ENCODE assay signal across 29 cellular contexts in genomic region chrX:132258509-132258908, GRCh38.
"Had no signal": no experiment of that assay in that cellular context is flagged by ENCODE, and none has a peak within 500 bp of the region (broad histone marks: within the 10 kb centered on the region; RNA-seq: fewer than 3 reads in every experiment).

No MANE protein-coding gene starts in this region.

- H3K9me3 Mint-ChIP-seq: natural killer cell; neural progenitor cell; stimulated activated memory B cell treated with anti-CD40 and anti-IgM and Interleukin-4, amounts not matched to agents 10 μg/mL and 1 μg/mL and 100 μg/mL, for 72 hours had no signal

- H3K4me3 ChIP-seq: left ventricle myocardium inferior, lung, neural progenitor cell, right atrium auricular region, right lobe of liver, smooth muscle cell, tibial nerve, uterus had no signal

- H3K4me1 ChIP-seq: left ventricle myocardium inferior, neural progenitor cell, right atrium auricular region, right lobe of liver, tibial nerve, uterus had no signal

- H3K36me3 ChIP-seq: left ventricle myocardium inferior, neural progenitor cell, neutrophil, right atrium auricular region, right lobe of liver, tibial nerve, uterus had no signal

- H3K27me3 ChIP-seq: neural progenitor cell, neutrophil, right atrium auricular region, right lobe of liver, tibial nerve, uterus had no signal

- H3K9ac ChIP-seq: neural progenitor cell had no signal

- H3K9me3 ChIP-seq: left ventricle myocardium inferior, neutrophil, right atrium auricular region, right lobe of liver, tibial nerve, uterus had no signal

- H3K27me3 Mint-ChIP-seq: naive B cell; progenitor cell of endocrine pancreas; stimulated activated memory B cell treated with anti-CD40 and anti-IgM and Interleukin-4, amounts not matched to agents 10 μg/mL and 1 μg/mL and 100 μg/mL, for 72 hours; stimulated activated naive CD8-positive, alpha-beta T cell treated with anti-CD3 and anti-CD28 coated beads, Interleukin-15, amount 100 ng/mL, for 72 hours; type B pancreatic cell had no signal

- H3K27ac ChIP-seq: left ventricle myocardium inferior, neural progenitor cell, neutrophil, right atrium auricular region, right lobe of liver, tibial nerve, uterus had no signal

- H3K27ac Mint-ChIP-seq: immature natural killer cell; mesothelial cell of epicardium; natural killer cell; nephron progenitor cell; neural progenitor cell; progenitor cell of endocrine pancreas; stimulated activated memory B cell treated with anti-CD40 and anti-IgM and Interleukin-4, amounts not matched to agents 10 μg/mL and 1 μg/mL and 100 μg/mL, for 72 hours; stimulated activated naive CD8-positive, alpha-beta T cell treated with anti-CD3 and anti-CD28 coated beads, Interleukin-15, amount 100 ng/mL, for 72 hours; type B pancreatic cell had no signal

- H3K4me3 Mint-ChIP-seq: immature natural killer cell; mesothelial cell of epicardium; naive B cell; natural killer cell; nephron progenitor cell; neural progenitor cell; stimulated activated memory B cell treated with anti-CD40 and anti-IgM and Interleukin-4, amounts not matched to agents 10 μg/mL and 1 μg/mL and 100 μg/mL, for 72 hours; stimulated activated naive CD8-positive, alpha-beta T cell treated with anti-CD3 and anti-CD28 coated beads, Interleukin-15, amount 100 ng/mL, for 72 hours; type B pancreatic cell had no signal

- H3K36me3 Mint-ChIP-seq: naive B cell; natural killer cell; stimulated activated memory B cell treated with anti-CD40 and anti-IgM and Interleukin-4, amounts not matched to agents 10 μg/mL and 1 μg/mL and 100 μg/mL, for 72 hours had no signal

- DNase-seq: hypothalamus; immature natural killer cell; kidney; left colon; left ventricle myocardium inferior; mesendoderm; naive B cell; natural killer cell; nephron progenitor cell; occipital lobe; right lobe of liver; stimulated activated CD4-positive, alpha-beta T cell treated with anti-CD3 and anti-CD28 coated beads, Interleukin-1b, Interleukin-23, amount 100 ng/mL, for 48 hours; stimulated activated CD4-positive, alpha-beta T cell treated with anti-CD3 and anti-CD28 coated beads, Interleukin-2, amount 100 ng/mL, for 48 hours; stimulated activated CD4-positive, alpha-beta T cell treated with anti-CD3 and anti-CD28 coated beads, Interleukin-4, amount 100 ng/mL, for 4 hours; stimulated activated CD8-positive, alpha-beta memory T cell treated with anti-CD3 and anti-CD28 coated beads, Interleukin-4, amount 100 ng/mL, for 48 hours; stimulated activated naive CD4-positive, alpha-beta T cell treated with Interleukin-2 at 50 U/mL for 16 hours; stimulated activated naive CD8-positive, alpha-beta T cell treated with anti-CD3 and anti-CD28 coated beads, Interleukin-15, amount 100 ng/mL, for 72 hours; substantia nigra; uterus had no signal

- H3K4me1 Mint-ChIP-seq: mesothelial cell of epicardium; naive B cell; natural killer cell; nephron progenitor cell; neural progenitor cell; stimulated activated memory B cell treated with anti-CD40 and anti-IgM and Interleukin-4, amounts not matched to agents 10 μg/mL and 1 μg/mL and 100 μg/mL, for 72 hours; stimulated activated naive CD8-positive, alpha-beta T cell treated with anti-CD3 and anti-CD28 coated beads, Interleukin-15, amount 100 ng/mL, for 72 hours had no signal
